ENCODE assay signal across 21 cellular contexts in the genomic region with DNA sequence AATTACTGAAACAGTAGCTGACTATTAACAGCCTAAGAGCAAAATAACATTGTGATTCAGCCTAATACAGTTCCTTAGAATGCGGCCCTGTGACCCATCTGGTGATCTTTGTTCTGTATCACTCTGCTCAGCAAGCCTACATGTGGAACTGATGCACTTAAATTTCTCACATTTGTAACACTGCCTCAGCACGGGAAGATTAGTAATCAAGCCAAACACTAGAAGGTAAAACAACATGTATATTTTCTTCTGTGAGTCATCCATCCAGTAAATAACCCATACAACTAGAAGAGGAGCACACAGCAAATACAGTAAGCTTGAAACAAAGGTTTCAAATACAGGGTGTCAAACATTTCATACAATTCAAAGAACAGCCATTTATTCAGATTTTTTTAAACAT.
DNase-seq lines count a peak whose midpoint lies in the region; ATAC-seq, FAIRE-seq and TF ChIP-seq lines count a peak whose summit lies in the region.
"Had no signal": no experiment of that assay in that cellular context is flagged by ENCODE, and none has a peak within 500 bp of the region (broad histone marks: within the 10 kb centered on the region; RNA-seq: fewer than 3 reads in every experiment).

No MANE protein-coding gene starts in this region.

- no peak overlapping the region for H3K27ac Mint-ChIP-seq in activated CD4-positive, alpha-beta memory T cell treated with anti-CD3 and anti-CD28 coated beads for 36 hours
- H3K27ac Mint-ChIP-seq: activated naive CD4-positive, alpha-beta T cell treated with anti-CD3 and anti-CD28 coated beads, Interleukin-2, amount 50 U/mL, for 72 hours had no signal

- peak; percentile 61 for FAIRE-seq in endothelial cell of umbilical vein (lab: Jason Lieb, UNC)

- H3K9me3 ChIP-seq in PC-3 (ENCODE audit: low read length), result no peaks in the 10 kb centered on the region
- no peaks in the 10 kb centered on the region for H3K9me3 ChIP-seq in endothelial cell of umbilical vein (replicated peaks; ENCODE audit: control insufficient read depth, insufficient read depth, low read length)
- H3K9me3 ChIP-seq: vagina had no signal

- H3K4me2 ChIP-seq in PC-3 (ENCODE audit: low read length), result 0 out of 2 replicates have a peak overlapping the region, but pooled peaks have one; percentile 20
- no peak overlapping the region for H3K4me2 ChIP-seq in endothelial cell of umbilical vein (ENCODE audit: insufficient read depth, low read length)
- H3K4me2 ChIP-seq: PC-9 had no signal

- H3K4me3 ChIP-seq in PC-3 (ENCODE audit: low read length), result no peak overlapping the region
- no peak overlapping the region for H3K4me3 ChIP-seq in endothelial cell of umbilical vein (replicated peaks in 1 of 3; ENCODE audit: insufficient read depth in 1 of 3, low read depth in 1 of 3, low read length in 3 of 3)
- H3K4me3 ChIP-seq: gastrocnemius medialis, ovary, PC-9, vagina had no signal

- no peaks in the 10 kb centered on the region for H3K36me3 Mint-ChIP-seq in activated CD4-positive, alpha-beta memory T cell treated with anti-CD3 and anti-CD28 coated beads for 36 hours
- H3K36me3 Mint-ChIP-seq: activated naive CD4-positive, alpha-beta T cell treated with anti-CD3 and anti-CD28 coated beads, Interleukin-2, amount 50 U/mL, for 72 hours had no signal

- H3K9me2 ChIP-seq in PC-3 (replicated peaks; ENCODE audit: low read length), result no peaks in the 10 kb centered on the region

- BruUV-seq in PC-3 (replicated peaks; lab: Mats Ljungman, UMichigan), result no TSS peak
- no TSS peak for BruUV-seq in endothelial cell of umbilical vein (replicated peaks; lab: Mats Ljungman, UMichigan)

- peaks cover 10% of the 10 kb centered on the region for H3K9me3 Mint-ChIP-seq in activated CD4-positive, alpha-beta memory T cell treated with anti-CD3 and anti-CD28 coated beads for 36 hours
- H3K9me3 Mint-ChIP-seq: activated naive CD4-positive, alpha-beta T cell treated with anti-CD3 and anti-CD28 coated beads, Interleukin-2, amount 50 U/mL, for 72 hours had no signal

- H3K79me2 ChIP-seq in PC-3 (ENCODE audit: low read length) (no peaks in the 10 kb centered on the region), endothelial cell of umbilical vein (ENCODE audit: control insufficient read depth, insufficient read depth, low read length) (no peaks in the 10 kb centered on the region)

- CTCF ChIA-PET in PC-3 (lab: Charles Lee), result interaction anchor here (0.6 kb wide), 1 partner anchor 725 kb away, joined by 3 read pairs; no protein-coding TSS in a partner anchor
- CTCF ChIA-PET in endothelial cell of umbilical vein (lab: Charles Lee), result interaction anchor here (0.9 kb wide), 1 partner anchor 28 kb away, joined by 3 read pairs; no protein-coding TSS in a partner anchor
- CTCF ChIA-PET in activated CD4-positive, alpha-beta memory T cell treated with anti-CD3 and anti-CD28 coated beads for 36 hours (lab: Charles Lee), result no interaction called here

- H3K9ac ChIP-seq in PC-3 (ENCODE audit: low read length) (no peak overlapping the region), endothelial cell of umbilical vein (replicated peaks; ENCODE audit: extremely low read depth, insufficient read depth, low read length) (no peak overlapping the region)

- no peak for TF ChIP-seq CTCF in PC-3 (conservative IDR thresholded peaks at IDR 0.05; ENCODE audit: low read depth, low read length)
- TF ChIP-seq CTCF in endothelial cell of umbilical vein (IDR thresholded peaks at IDR 0.05; ENCODE audit: extremely low read depth in 1 of 2, insufficient read depth in 1 of 2, low read depth in 1 of 2, low read length in 2 of 2), result no peak

- ATAC-seq in PC-3 (peak; percentile 92), GM19023 (IDR thresholded peaks at IDR 0.05; ENCODE audit: unreplicated experiment) (no peak), HG03342 (IDR thresholded peaks at IDR 0.05; ENCODE audit: unreplicated experiment) (no peak)
- ATAC-seq: activated naive CD4-positive, alpha-beta T cell treated with anti-CD3 and anti-CD28 coated beads, Interleukin-2, amount 50 U/mL, for 72 hours; activated T-cell treated with anti-CD3 and anti-CD28 coated beads, Interleukin-2, amount 50 U/mL, for 4 hours; gastrocnemius medialis; left ventricle myocardium superior; SK-N-SH treated with all-trans-retinoic acid at 6 μM for 48 hours had no signal

- H3K4me1 Mint-ChIP-seq in activated CD4-positive, alpha-beta memory T cell treated with anti-CD3 and anti-CD28 coated beads for 36 hours (ENCODE audit: low read depth), result peaks cover 6% of the 10 kb centered on the region

- H3K27ac ChIP-seq in PC-3 (ENCODE audit: low read length) (no peak overlapping the region), endothelial cell of umbilical vein (ENCODE audit: insufficient read depth, low read depth, low read length) (no peak overlapping the region)
- H3K27ac ChIP-seq: gastrocnemius medialis, ovary, PC-9, vagina had no signal

- H2AFZ ChIP-seq in PC-3 (ENCODE audit: low read length) (no peak overlapping the region), endothelial cell of umbilical vein (ENCODE audit: low read depth, low read length) (no peak overlapping the region)
- H2AFZ ChIP-seq: PC-9 had no signal

- H3K27me3 ChIP-seq in PC-3 (ENCODE audit: low read length) (no peaks in the 10 kb centered on the region), endothelial cell of umbilical vein (ENCODE audit: control insufficient read depth in 2 of 2, insufficient read depth in 2 of 2, low read length in 2 of 2) (no peaks in the 10 kb centered on the region)
- H3K27me3 ChIP-seq: gastrocnemius medialis, ovary, vagina had no signal

- no peaks in the 10 kb centered on the region for H3K36me3 ChIP-seq in PC-3 (ENCODE audit: low read depth, low read length)
- no peaks in the 10 kb centered on the region for H3K36me3 ChIP-seq in endothelial cell of umbilical vein (ENCODE audit: control insufficient read depth in 2 of 2, extremely low read depth in 1 of 2, insufficient read depth in 2 of 2, low read length in 2 of 2)
- H3K36me3 ChIP-seq: gastrocnemius medialis, ovary, vagina had no signal

- peaks cover 3% of the 10 kb centered on the region for H3K27me3 Mint-ChIP-seq in activated CD4-positive, alpha-beta memory T cell treated with anti-CD3 and anti-CD28 coated beads for 36 hours

- H4K20me1 ChIP-seq in PC-3 (ENCODE audit: low read length) (no peaks in the 10 kb centered on the region), endothelial cell of umbilical vein (replicated peaks; ENCODE audit: control insufficient read depth, extremely low read depth, insufficient read depth, low read length) (no peaks in the 10 kb centered on the region)

- no peak overlapping the region for H3K4me3 Mint-ChIP-seq in activated CD4-positive, alpha-beta memory T cell treated with anti-CD3 and anti-CD28 coated beads for 36 hours
- H3K4me3 Mint-ChIP-seq: activated T-cell treated with anti-CD3 and anti-CD28 coated beads, Interleukin-2, amount 50 U/mL, for 4 hours had no signal

- H3K9me1 ChIP-seq in endothelial cell of umbilical vein (replicated peaks; ENCODE audit: control insufficient read depth, extremely low read depth, insufficient read depth, low read length), result no peaks in the 10 kb centered on the region

- DNase-seq in DMS53 (lab: John Stamatoyannopoulos, UW) (peak; percentile 85), PC-3 (peak; percentile 58), endothelial cell of umbilical vein (ENCODE audit: low read depth, low spot score) (peak; percentile 81), kidney tubule cell (ENCODE audit: low spot score) (peak; percentile 56), NCI-H345 treated with DMSO at 0.1 percent for 48 hours (lab: John Stamatoyannopoulos, UW; ENCODE audit: unreplicated experiment) (no peak)
- DNase-seq in activated CD4-positive, alpha-beta memory T cell treated with anti-CD3 and anti-CD28 coated beads for 36 hours, result no peak
- DNase-seq: activated CD4-positive, alpha-beta T cell treated with anti-CD3 and anti-CD28 coated beads, Interleukin-2, amount 50 U/mL, for 4 hours; activated T-cell treated with anti-CD3 and anti-CD28 coated beads, Interleukin-2, amount 50 U/mL, for 4 hours; gastrocnemius medialis; Karpas-422; left ventricle myocardium superior; NCI-H1105 treated with DMSO at 0.1 percent for 48 hours; NCI-H748 treated with DMSO at 0.1 percent for 48 hours; ovary; PC-9; substantia nigra had no signal

- no peak for TF ChIP-seq POLR2A in endothelial cell of umbilical vein (IDR thresholded peaks at IDR 0.05; ENCODE audit: low read depth, low read length)

- no peaks in the 10 kb centered on the region for H3F3A ChIP-seq in PC-3 (ENCODE audit: low read length, unreplicated experiment)

- POLR2A ChIA-PET in PC-3 (lab: Charles Lee; ENCODE audit: unreplicated experiment), result interaction anchor here (0.7 kb wide), 1 partner anchor 99 kb away, joined by 4 read pairs; no protein-coding TSS in a partner anchor
- POLR2A ChIA-PET in endothelial cell of umbilical vein (lab: Charles Lee), result interaction anchor here (0.6 kb wide), 1 partner anchor 1189 kb away, joined by 3 read pairs; no protein-coding TSS in a partner anchor
- POLR2A ChIA-PET in activated CD4-positive, alpha-beta memory T cell treated with anti-CD3 and anti-CD28 coated beads for 36 hours (lab: Charles Lee), result no interaction called here

- dilution Hi-C loops in endothelial cell of umbilical vein (cut with MboI; ENCODE audit: extremely low pct_ligation_motif_present, low sequenced_read_pairs), result no loop called here

- H3K4me1 ChIP-seq in PC-3 (ENCODE audit: insufficient read depth, low read length) (peaks cover 8% of the 10 kb centered on the region; the same call in 1 of the 2 replicates), endothelial cell of umbilical vein (ENCODE audit: control insufficient read depth, extremely low read depth, insufficient read depth, low read length) (peaks cover 13% of the 10 kb centered on the region)

- intact Hi-C loops in PC-3 (cut with micrococcal nuclease) (loop anchor here (1.0 kb wide), 1 partner anchor 84 kb away; no protein-coding TSS in a partner anchor), endothelial cell of umbilical vein (cut with micrococcal nuclease) (no loop called here)
- intact Hi-C loops in activated CD4-positive, alpha-beta memory T cell treated with anti-CD3 and anti-CD28 coated beads for 36 hours (cut with micrococcal nuclease), result no loop called here

TF ChIP-seq in endothelial cell of umbilical vein, 7 proteins besides CTCF, POLR2A, EP300 and RAD21:
- no peak for TF ChIP-seq MAX (IDR thresholded peaks at IDR 0.05; ENCODE audit: insufficient read depth, insufficient read length)
- peak; percentile 28 for TF ChIP-seq GATA2 (IDR thresholded peaks at IDR 0.05; ENCODE audit: insufficient read depth, insufficient read length, low read depth, low read length)
- TF ChIP-seq FOS (IDR thresholded peaks at IDR 0.05; ENCODE audit: borderline replicate concordance, insufficient read depth, low read length), result peak; percentile 86
- TF ChIP-seq MYC (IDR thresholded peaks at IDR 0.05; ENCODE audit: low read depth, low read length), result no peak
- TF ChIP-seq POLR2AphosphoS5 (IDR thresholded peaks at IDR 0.05; ENCODE audit: insufficient read depth, low read depth, low read length), result no peak
- peak; percentile 36 for TF ChIP-seq JUN (IDR thresholded peaks at IDR 0.05; ENCODE audit: borderline replicate concordance, insufficient read depth, insufficient read length, low read depth)

Comparison
In these comparisons a context has a peak if more than half of its experiments do, and no peak if none do; other contexts are left out.
1. DNase-seq: peak in DMS53 (single experiment), PC-3 (single experiment), endothelial cell of umbilical vein (single experiment) and kidney tubule cell (single experiment); none in activated CD4-positive, alpha-beta memory T cell treated with anti-CD3 and anti-CD28 coated beads for 36 hours (single experiment) and NCI-H345 treated with DMSO at 0.1 percent for 48 hours (single experiment).